1 cellular context compared by ENCODE assay signal in the genomic region with DNA sequence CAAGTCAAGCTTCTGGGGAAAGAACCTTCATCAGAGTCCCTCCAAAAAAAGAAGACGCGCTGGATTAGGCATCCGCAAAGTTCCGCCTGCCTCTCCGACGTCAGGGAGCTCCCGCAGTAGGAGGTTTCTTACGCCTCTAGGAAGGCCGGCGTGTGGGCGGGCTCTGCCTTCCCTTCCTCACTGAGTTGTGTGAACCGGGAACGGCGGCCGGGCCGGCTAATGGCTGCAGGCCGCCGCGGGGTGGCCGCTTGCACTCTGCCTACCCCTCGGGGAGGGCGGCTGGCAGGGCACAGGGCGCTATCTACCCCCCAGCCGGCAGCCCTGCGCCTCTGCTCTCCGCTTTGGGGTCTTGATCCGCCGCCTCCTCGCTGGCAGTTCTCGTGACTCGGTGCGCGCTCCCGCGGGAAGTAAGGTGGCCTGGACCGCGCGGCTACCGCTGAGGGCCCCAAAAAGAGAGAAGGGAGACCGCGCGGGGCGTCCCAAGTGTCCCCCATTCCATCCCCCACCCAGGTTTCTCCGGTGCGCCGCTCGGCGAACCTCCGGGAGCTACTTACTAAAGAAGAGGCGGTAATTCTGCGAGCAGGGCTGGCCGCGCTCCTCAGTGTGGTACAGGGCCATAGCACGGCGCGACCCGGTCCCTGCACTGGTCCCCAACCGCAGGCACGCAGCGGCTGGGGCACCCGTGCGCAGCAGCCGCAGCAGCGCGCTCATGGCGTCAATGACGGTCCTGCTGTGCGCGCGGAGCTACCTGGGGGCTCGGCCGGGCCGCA.
TF ChIP-seq lines count a peak whose summit lies in the region.

Gene PPA2 (minus strand): TSS at position 723 of the 770 bp plus-strand sequence. CDS start 12 bp downstream, at position 711.

TF ChIP-seq in A549, 52 proteins besides CTCF, POLR2A, EP300 and RAD21 (continued from another document):
- TF ChIP-seq MYC (IDR thresholded peaks at IDR 0.05; ENCODE audit: borderline replicate concordance, low read length) (no peak), TP53 (CRISPR knock-in tag; IDR thresholded peaks at IDR 0.05) (no peak), FOXS1 (CRISPR knock-in tag; IDR thresholded peaks at IDR 0.05) (no peak), HOXB13 (CRISPR knock-in tag; IDR thresholded peaks at IDR 0.05; ENCODE audit: low read depth) (no peak), EHMT2 (IDR thresholded peaks at IDR 0.05; ENCODE audit: low read depth) (no peak), BHLHE40 (IDR thresholded peaks at IDR 0.05; ENCODE audit: low read depth, low read length) (no peak), HOXB5 (CRISPR knock-in tag; IDR thresholded peaks at IDR 0.05) (no peak), JUNB (IDR thresholded peaks at IDR 0.05) (no peak), NPAS2 (CRISPR knock-in tag; IDR thresholded peaks at IDR 0.05; ENCODE audit: borderline replicate concordance) (no peak), MAZ (IDR thresholded peaks at IDR 0.05; ENCODE audit: borderline replicate concordance, low read depth, low read length) (no peak), NR3C1 (IDR thresholded peaks at IDR 0.05) (no peak), CHD4 (IDR thresholded peaks at IDR 0.05; ENCODE audit: borderline replicate concordance) (no peak), BCL3 (IDR thresholded peaks at IDR 0.05) (0 out of 3 replicates have a peak, but pooled peaks have one; percentile 62), SMC3 (IDR thresholded peaks at IDR 0.05) (no peak), PHF8 (IDR thresholded peaks at IDR 0.05; ENCODE audit: borderline replicate concordance, low read depth) (peak; percentile 74), HEYL (CRISPR knock-in tag; IDR thresholded peaks at IDR 0.05) (no peak), GATA3 (IDR thresholded peaks at IDR 0.05; ENCODE audit: borderline replicate concordance) (no peak), JUN (IDR thresholded peaks at IDR 0.05) (peak in 1 of 2 experiments; percentile 72; a peak in 2 of 5 replicates), FOSL2 (IDR thresholded peaks at IDR 0.05) (no peak), FOSL2 (CRISPR knock-in tag; IDR thresholded peaks at IDR 0.05) (no peak), ESRRA (IDR thresholded peaks at IDR 0.05; ENCODE audit: borderline replicate concordance, low read length) (no peak), CHD2 (IDR thresholded peaks at IDR 0.05; ENCODE audit: low read length, partially characterized antibody) (no peak), ZC3H11A (IDR thresholded peaks at IDR 0.05) (no peak), ZNF302 (CRISPR knock-in tag; IDR thresholded peaks at IDR 0.05) (no peak)
- TF ChIP-seq, protein P1, sequence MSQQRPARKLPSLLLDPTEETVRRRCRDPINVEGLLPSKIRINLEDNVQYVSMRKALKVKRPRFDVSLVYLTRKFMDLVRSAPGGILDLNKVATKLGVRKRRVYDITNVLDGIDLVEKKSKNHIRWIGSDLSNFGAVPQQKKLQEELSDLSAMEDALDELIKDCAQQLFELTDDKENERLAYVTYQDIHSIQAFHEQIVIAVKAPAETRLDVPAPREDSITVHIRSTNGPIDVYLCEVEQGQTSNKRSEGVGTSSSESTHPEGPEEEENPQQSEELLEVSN (IDR thresholded peaks at IDR 0.05; ENCODE audit: borderline replicate concordance, low read depth), result no peak
- TF ChIP-seq, protein P2, sequence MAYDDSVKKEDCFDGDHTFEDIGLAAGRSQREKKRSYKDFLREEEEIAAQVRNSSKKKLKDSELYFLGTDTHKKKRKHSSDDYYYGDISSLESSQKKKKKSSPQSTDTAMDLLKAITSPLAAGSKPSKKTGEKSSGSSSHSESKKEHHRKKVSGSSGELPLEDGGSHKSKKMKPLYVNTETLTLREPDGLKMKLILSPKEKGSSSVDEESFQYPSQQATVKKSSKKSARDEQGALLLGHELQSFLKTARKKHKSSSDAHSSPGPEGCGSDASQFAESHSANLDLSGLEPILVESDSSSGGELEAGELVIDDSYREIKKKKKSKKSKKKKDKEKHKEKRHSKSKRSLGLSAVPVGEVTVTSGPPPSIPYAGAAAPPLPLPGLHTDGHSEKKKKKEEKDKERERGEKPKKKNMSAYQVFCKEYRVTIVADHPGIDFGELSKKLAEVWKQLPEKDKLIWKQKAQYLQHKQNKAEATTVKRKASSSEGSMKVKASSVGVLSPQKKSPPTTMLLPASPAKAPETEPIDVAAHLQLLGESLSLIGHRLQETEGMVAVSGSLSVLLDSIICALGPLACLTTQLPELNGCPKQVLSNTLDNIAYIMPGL (CRISPR knock-in tag; IDR thresholded peaks at IDR 0.05; ENCODE audit: borderline replicate concordance), result no peak; the same call in 1 of the 2 replicates
- TF ChIP-seq, protein P3, sequence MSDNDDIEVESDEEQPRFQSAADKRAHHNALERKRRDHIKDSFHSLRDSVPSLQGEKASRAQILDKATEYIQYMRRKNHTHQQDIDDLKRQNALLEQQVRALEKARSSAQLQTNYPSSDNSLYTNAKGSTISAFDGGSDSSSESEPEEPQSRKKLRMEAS (IDR thresholded peaks at IDR 0.05), result peak; percentile 82; the same call in 1 of the 2 replicates
